Comparison of ENCODE assay signal across 32 cellular contexts in the genomic region with DNA sequence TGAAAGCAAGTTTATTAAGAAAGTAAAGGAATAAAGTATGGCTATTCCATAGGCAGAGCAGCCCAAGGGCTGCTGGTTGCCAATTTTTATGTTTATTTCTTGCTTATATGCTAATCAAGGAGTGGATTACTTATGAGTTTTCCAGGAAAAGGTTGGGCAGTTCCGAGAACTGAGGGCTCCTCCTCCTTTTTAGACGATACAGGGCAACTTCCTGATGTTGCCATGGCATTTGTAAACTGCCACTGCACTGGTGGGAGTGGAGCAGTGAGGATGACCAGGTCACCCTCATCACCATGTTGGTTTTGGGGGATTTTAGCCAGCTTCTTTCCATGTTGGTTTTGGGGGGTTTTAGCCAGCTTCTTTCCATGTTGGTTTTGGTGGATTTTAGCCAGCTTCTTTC. TPM values are rescaled to one million over a fixed set of nuclear protein-coding genes. Genes with fewer than 3 reads are reported as not detected.
DNase-seq lines count a peak whose midpoint lies in the region; ATAC-seq and TF ChIP-seq lines count a peak whose summit lies in the region.
"Had no signal": no experiment of that assay in that cellular context is flagged by ENCODE, and none has a peak within 500 bp of the region (broad histone marks: within the 10 kb centered on the region; RNA-seq: fewer than 3 reads in every experiment).

No MANE protein-coding gene starts in this region.

- H3K36me3 ChIP-seq in left lung: peaks cover 0 to 23% of the 10 kb centered on the region in 2 donors
- H3K36me3 ChIP-seq: breast epithelium had no signal

- POLR2A ChIA-PET in activated CD4-positive, alpha-beta T cell treated with anti-CD3 and anti-CD28 coated beads, Interleukin-2, amount 10 ng/mL, durations not matched to agents 7 days and 5 days (lab: Charles Lee): no interaction called here
- POLR2A ChIA-PET in activated CD4-positive, alpha-beta memory T cell treated with anti-CD3 and anti-CD28 coated beads for 36 hours (lab: Charles Lee): no interaction called here

- no peak overlapping the region for H3K4me3 ChIP-seq in left lung
- H3K4me3 ChIP-seq: A549, breast epithelium, PC-9, psoas muscle, tibial nerve had no signal

- no peaks in the 10 kb centered on the region for H3K9me3 ChIP-seq in left lung
- H3K9me3 ChIP-seq: A549, breast epithelium, psoas muscle, tibial nerve had no signal

- H3K27ac ChIP-seq in left lung: no peak overlapping the region
- H3K27ac ChIP-seq: A549, breast epithelium, PC-9, psoas muscle, tibial nerve had no signal

- H3K4me1 ChIP-seq in left lung: no peaks in the 10 kb centered on the region
- H3K4me1 ChIP-seq: A549, breast epithelium, psoas muscle, tibial nerve had no signal

- CTCF ChIA-PET in activated CD4-positive, alpha-beta T cell treated with anti-CD3 and anti-CD28 coated beads, Interleukin-2, amount 10 ng/mL, durations not matched to agents 7 days and 5 days (lab: Charles Lee): interaction anchor here (0.6 to 0.9 kb wide), 2 partner anchors 17 to 49 kb away, joined by 3 read pairs; no protein-coding TSS in a partner anchor
- CTCF ChIA-PET in activated CD4-positive, alpha-beta memory T cell treated with anti-CD3 and anti-CD28 coated beads for 36 hours (lab: Charles Lee): interaction anchor here (0.9 kb wide), 1 partner anchor 144 kb away, joined by 3 read pairs; no protein-coding TSS in a partner anchor

- H3K27me3 Mint-ChIP-seq in activated CD4-positive, alpha-beta T cell treated with anti-CD3 and anti-CD28 coated beads, Interleukin-2, amount 10 ng/mL, durations not matched to agents 7 days and 5 days: no peaks in the 10 kb centered on the region
- no peaks in the 10 kb centered on the region for H3K27me3 Mint-ChIP-seq in activated CD4-positive, alpha-beta memory T cell treated with anti-CD3 and anti-CD28 coated beads for 36 hours
- H3K27me3 Mint-ChIP-seq in natural killer cell (ENCODE audit: low read depth in 2 of 2): no peaks in the 10 kb centered on the region
- H3K27me3 Mint-ChIP-seq: naive thymus-derived CD8-positive, alpha-beta T cell had no signal

- no peaks in the 10 kb centered on the region for H3K27me3 ChIP-seq in left lung
- H3K27me3 ChIP-seq: breast epithelium, tibial nerve had no signal

- DNase-seq in activated CD4-positive, alpha-beta T cell treated with anti-CD3 and anti-CD28 coated beads, Interleukin-2, amount 10 ng/mL, durations not matched to agents 7 days and 5 days: peak; percentile 38
- no peak for DNase-seq in activated CD4-positive, alpha-beta T cell treated with anti-CD3 and anti-CD28 coated beads, Interleukin-2, amount 50 U/mL, for 4 hours
- DNase-seq in HUDEP-2 (lab: John Stamatoyannopoulos, UW; ENCODE audit: unreplicated experiment in 76 of 76): peak in 57 of 76 experiments; percentile 7 to 80 (median 32)
- peak; percentile 18 for DNase-seq in activated CD4-positive, alpha-beta memory T cell treated with anti-CD3 and anti-CD28 coated beads for 36 hours
- no peak for DNase-seq in left lung
- no peak for DNase-seq in mesenteric fat pad (ENCODE audit: low spot score)
- no peak for DNase-seq in natural killer cell
- DNase-seq: activated naive CD4-positive, alpha-beta T cell treated with anti-CD3 and anti-CD28 coated beads for 36 hours; AML-193; CD8-positive, alpha-beta T cell; effector CD4-positive, alpha-beta T cell; Karpas-422; midbrain; naive thymus-derived CD8-positive, alpha-beta T cell; NCI-H187; NCI-H2171 treated with DMSO at 0.1 percent for 48 hours; NCI-H524 treated with DMSO at 0.1 percent for 48 hours; occipital lobe; psoas muscle had no signal

- H3K27ac Mint-ChIP-seq in activated CD4-positive, alpha-beta T cell treated with anti-CD3 and anti-CD28 coated beads, Interleukin-2, amount 10 ng/mL, durations not matched to agents 7 days and 5 days: no peak overlapping the region
- no peak overlapping the region for H3K27ac Mint-ChIP-seq in activated CD4-positive, alpha-beta memory T cell treated with anti-CD3 and anti-CD28 coated beads for 36 hours
- H3K27ac Mint-ChIP-seq in natural killer cell: no peak overlapping the region
- H3K27ac Mint-ChIP-seq: activated naive CD4-positive, alpha-beta T cell treated with anti-CD3 and anti-CD28 coated beads for 36 hours; activated T-cell treated with anti-CD3 and anti-CD28 coated beads, Interleukin-2, amount 50 U/mL, for 72 hours; CD8-positive, alpha-beta T cell had no signal

- peaks cover 45% of the 10 kb centered on the region for H3K36me3 Mint-ChIP-seq in activated CD4-positive, alpha-beta T cell treated with anti-CD3 and anti-CD28 coated beads, Interleukin-2, amount 10 ng/mL, durations not matched to agents 7 days and 5 days (ENCODE audit: low read depth)
- H3K36me3 Mint-ChIP-seq in activated CD4-positive, alpha-beta memory T cell treated with anti-CD3 and anti-CD28 coated beads for 36 hours: peaks cover 28% of the 10 kb centered on the region
- H3K36me3 Mint-ChIP-seq in natural killer cell: no peaks in the 10 kb centered on the region

- H3K4me1 Mint-ChIP-seq in activated CD4-positive, alpha-beta T cell treated with anti-CD3 and anti-CD28 coated beads, Interleukin-2, amount 10 ng/mL, durations not matched to agents 7 days and 5 days: peaks cover 13% of the 10 kb centered on the region
- peaks cover 15% of the 10 kb centered on the region for H3K4me1 Mint-ChIP-seq in activated CD4-positive, alpha-beta memory T cell treated with anti-CD3 and anti-CD28 coated beads for 36 hours (ENCODE audit: low read depth)
- peaks cover 26 to 28% of the 10 kb centered on the region in 2 donors for H3K4me1 Mint-ChIP-seq in natural killer cell

- ATAC-seq in left lung (peak; percentile 34), GM21717 (IDR thresholded peaks at IDR 0.05; ENCODE audit: unreplicated experiment) (no peak), natural killer cell (no peak)
- ATAC-seq: A549; activated T-cell treated with anti-CD3 and anti-CD28 coated beads, Interleukin-2, amount 50 U/mL, for 72 hours; CD8-positive, alpha-beta T cell; HCT116; naive thymus-derived CD8-positive, alpha-beta T cell; psoas muscle; Right ventricle myocardium inferior; SK-N-SH treated with all-trans-retinoic acid at 6 μM for 48 hours; WTC11 had no signal

- intact Hi-C loops in activated CD4-positive, alpha-beta memory T cell treated with anti-CD3 and anti-CD28 coated beads for 36 hours (cut with micrococcal nuclease): no loop called here
- intact Hi-C loops in left lung (cut with DNase I): no loop called here
- intact Hi-C loops in natural killer cell (cut with micrococcal nuclease): no loop called here

- TF ChIP-seq CTCF in left lung (IDR thresholded peaks at IDR 0.05): no peak
- no peak for TF ChIP-seq CTCF in natural killer cell (IDR thresholded peaks at IDR 0.05)

- peaks cover 8% of the 10 kb centered on the region for H3K9me3 Mint-ChIP-seq in activated CD4-positive, alpha-beta T cell treated with anti-CD3 and anti-CD28 coated beads, Interleukin-2, amount 10 ng/mL, durations not matched to agents 7 days and 5 days
- no peaks in the 10 kb centered on the region for H3K9me3 Mint-ChIP-seq in activated CD4-positive, alpha-beta memory T cell treated with anti-CD3 and anti-CD28 coated beads for 36 hours
- no peaks in the 10 kb centered on the region for H3K9me3 Mint-ChIP-seq in natural killer cell
- H3K9me3 Mint-ChIP-seq: activated naive CD4-positive, alpha-beta T cell treated with anti-CD3 and anti-CD28 coated beads for 36 hours; activated T-cell treated with anti-CD3 and anti-CD28 coated beads, Interleukin-2, amount 50 U/mL, for 72 hours; CD8-positive, alpha-beta T cell had no signal

- H3K4me3 Mint-ChIP-seq in activated CD4-positive, alpha-beta T cell treated with anti-CD3 and anti-CD28 coated beads, Interleukin-2, amount 10 ng/mL, durations not matched to agents 7 days and 5 days: no peak overlapping the region
- H3K4me3 Mint-ChIP-seq in activated CD4-positive, alpha-beta memory T cell treated with anti-CD3 and anti-CD28 coated beads for 36 hours: no peak overlapping the region
- H3K4me3 Mint-ChIP-seq in natural killer cell: no peak overlapping the region
- H3K4me3 Mint-ChIP-seq: activated naive CD4-positive, alpha-beta T cell treated with anti-CD3 and anti-CD28 coated beads for 36 hours; activated T-cell treated with anti-CD3 and anti-CD28 coated beads, Interleukin-2, amount 50 U/mL, for 72 hours; CD8-positive, alpha-beta T cell; naive thymus-derived CD8-positive, alpha-beta T cell; WTC11 had no signal

RNA-seq across cellular contexts. Expression of a gene that starts 40.3 kb away (rescaled TPM):
- total RNA-seq in activated CD4-positive, alpha-beta T cell treated with anti-CD3 and anti-CD28 coated beads, Interleukin-2, amount 10 ng/mL, durations not matched to agents 7 days and 5 days: not detected
- not detected for total RNA-seq in activated CD4-positive, alpha-beta memory T cell treated with anti-CD3 and anti-CD28 coated beads for 36 hours
- total RNA-seq in left lung: 10 to 100 TPM in 1 of 2 donors, 1 to 10 TPM in 1; 6.7 to 15.2 TPM
- total RNA-seq in mesenteric fat pad: 2.1 TPM
- total RNA-seq in natural killer cell: 1 to 10 TPM; 3.2 to 8.0 (median 7.1) TPM
- total RNA-seq: activated naive CD4-positive, alpha-beta T cell treated with anti-CD3 and anti-CD28 coated beads for 36 hours; activated T-cell treated with anti-CD3 and anti-CD28 coated beads, Interleukin-2, amount 50 U/mL, for 72 hours; CD8-positive, alpha-beta T cell; G401; liver; occipital lobe; Right ventricle myocardium inferior; T-helper 2 cell treated with Interferon-gamma antibody and Interleukin-4, amounts not matched to agents 100 ng/mL and 5 ng/mL, for 36 hours; tibial nerve; WTC11 had no signal

RNA-seq across cellular contexts. Expression of a gene that starts 53.8 kb away (rescaled TPM):
- 10 to 100 TPM; 54.4 to 64.8 TPM for total RNA-seq in activated CD4-positive, alpha-beta T cell treated with anti-CD3 and anti-CD28 coated beads, Interleukin-2, amount 10 ng/mL, durations not matched to agents 7 days and 5 days
- total RNA-seq in activated CD4-positive, alpha-beta memory T cell treated with anti-CD3 and anti-CD28 coated beads for 36 hours: 10 to 100 TPM; 58.1 to 61.1 TPM
- 10 to 100 TPM; 42.5 to 56.3 TPM for total RNA-seq in left lung
- total RNA-seq in mesenteric fat pad: 46.8 TPM
- total RNA-seq in natural killer cell: 10 to 100 TPM; 82.0 to 97.2 (median 82.4) TPM

Comparison
In these comparisons a context has a peak if more than half of its experiments do, and no peak if none do; other contexts are left out.
1. DNase-seq: peak in activated CD4-positive, alpha-beta T cell treated with anti-CD3 and anti-CD28 coated beads, Interleukin-2, amount 10 ng/mL, durations not matched to agents 7 days and 5 days (single experiment), HUDEP-2 (57 of 76) and activated CD4-positive, alpha-beta memory T cell treated with anti-CD3 and anti-CD28 coated beads for 36 hours (single experiment); none in activated CD4-positive, alpha-beta T cell treated with anti-CD3 and anti-CD28 coated beads, Interleukin-2, amount 50 U/mL, for 4 hours (0 of 2), left lung (0 of 2), mesenteric fat pad (single experiment) and natural killer cell (single experiment).